1 cellular context compared by ENCODE assay signal in the genomic region with DNA sequence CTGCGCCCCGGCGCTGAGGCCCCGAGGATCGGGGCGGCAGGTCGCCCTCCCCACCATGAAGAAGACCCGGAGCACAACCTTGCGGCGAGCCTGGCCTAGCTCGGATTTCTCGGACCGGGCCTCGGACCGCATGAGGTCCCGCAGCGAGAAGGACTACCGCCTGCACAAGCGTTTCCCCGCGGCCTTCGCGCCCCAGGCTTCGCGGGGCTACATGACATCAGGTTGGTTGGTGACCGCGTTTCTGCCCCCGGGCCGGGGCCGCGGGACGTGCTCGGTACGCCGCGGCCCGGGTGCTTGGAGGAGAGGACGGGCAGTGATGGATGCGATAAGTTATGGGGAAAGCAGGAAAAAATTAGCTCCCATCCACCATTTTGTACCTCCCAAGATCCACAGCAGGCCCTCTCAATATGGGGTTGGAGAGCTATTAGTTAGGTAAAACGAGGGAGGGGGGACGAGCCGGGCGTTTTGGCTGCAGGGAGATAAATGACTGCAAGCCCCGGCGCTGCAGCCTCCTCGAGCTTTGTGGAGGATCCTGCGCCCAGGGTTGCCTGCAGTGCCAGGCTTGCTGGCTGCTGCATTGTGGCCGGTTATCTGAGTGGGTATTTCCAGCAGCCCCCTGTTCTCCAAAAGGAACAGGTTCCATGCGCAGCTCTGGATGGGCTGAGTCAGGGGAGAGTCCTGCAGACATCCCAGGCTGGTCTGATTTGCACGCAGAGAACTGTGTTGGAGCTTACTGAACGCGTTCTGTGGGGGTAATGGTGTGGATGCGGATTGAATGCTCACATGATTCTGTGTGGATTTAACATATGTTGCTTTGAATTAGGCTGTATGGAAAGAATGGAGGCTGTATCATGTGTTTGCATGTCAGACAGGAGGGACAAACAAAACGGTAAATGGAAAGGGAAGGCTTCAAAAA.
TF ChIP-seq lines count a peak whose summit lies in the region.

No MANE protein-coding gene starts in this region.

TF ChIP-seq in endothelial cell of umbilical vein, 7 proteins besides CTCF, POLR2A, EP300 and RAD21:
- TF ChIP-seq, protein P1, sequence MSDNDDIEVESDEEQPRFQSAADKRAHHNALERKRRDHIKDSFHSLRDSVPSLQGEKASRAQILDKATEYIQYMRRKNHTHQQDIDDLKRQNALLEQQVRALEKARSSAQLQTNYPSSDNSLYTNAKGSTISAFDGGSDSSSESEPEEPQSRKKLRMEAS (IDR thresholded peaks at IDR 0.05; ENCODE audit: insufficient read depth, insufficient read length) = no peak
- peak; percentile 57 for TF ChIP-seq EZH2 (IDR thresholded peaks at IDR 0.05; ENCODE audit: borderline replicate concordance, low read depth, low read length, severe bottlenecking)
TF ChIP-seq in endothelial cell of umbilical vein: peak in this region for 1.
